In genomic region chr1:226737819-226738420, GRCh38 we compare ENCODE assay signal across 8 cellular contexts. TPM values are rescaled to one million over a fixed set of nuclear protein-coding genes. Genes with fewer than 3 reads are reported as not detected.
DNase-seq lines count a peak whose midpoint lies in the region; ATAC-seq, FAIRE-seq and TF ChIP-seq lines count a peak whose summit lies in the region.

No MANE protein-coding gene starts in this region.

- H3K9ac ChIP-seq in HUES64 (ENCODE audit: low read depth, low read length), result peak overlapping the region; percentile 67

- H3K27ac ChIP-seq in A549 (peak overlapping the region; percentile 80 to 91), HUES64 (ENCODE audit: low read depth, low read length) (no peak overlapping the region), WERI-Rb-1 (no peak overlapping the region)

- H3K27me3 ChIP-seq in HUES64 (ENCODE audit: insufficient read depth, low read length) (peaks cover 60% of the 10 kb centered on the region), WERI-Rb-1 (ENCODE audit: insufficient read depth, low read depth, severe bottlenecking) (no peaks in the 10 kb centered on the region)

- H3K4me2 ChIP-seq in A549, result peak overlapping the region; percentile 99

- peak overlapping the region; percentile 58 for H3K4me3 ChIP-seq in A549
- peak overlapping the region; percentile 80 for H3K4me3 ChIP-seq in HUES64 (ENCODE audit: low read length)
- peak overlapping the region; percentile 58 for H3K4me3 ChIP-seq in WERI-Rb-1 (ENCODE audit: low read depth, low read length)
- H3K4me3 ChIP-seq in choroid plexus epithelial cell (ENCODE audit: low read depth, low read length), result peak overlapping the region; percentile 72

- no peak for TF ChIP-seq EP300 in A549 (IDR thresholded peaks at IDR 0.05)

- TF ChIP-seq CTCF in A549 (IDR thresholded peaks at IDR 0.05) (no peak), WERI-Rb-1 (IDR thresholded peaks at IDR 0.05; ENCODE audit: low read depth, low read length) (no peak), choroid plexus epithelial cell (conservative IDR thresholded peaks at IDR 0.05; ENCODE audit: low read depth, low read length) (no peak)

- no peak for TF ChIP-seq RAD21 in A549 (conservative IDR thresholded peaks at IDR 0.05 in 1 of 2, IDR thresholded peaks at IDR 0.05 in 1 of 2)

- peak; percentile 75 to 83 for ATAC-seq in A549
- peak; percentile 21 for ATAC-seq in GM18502 (IDR thresholded peaks at IDR 0.05; ENCODE audit: poor library complexity, unreplicated experiment)
- ATAC-seq in HG03460 (IDR thresholded peaks at IDR 0.05; ENCODE audit: unreplicated experiment), result no peak

- TF ChIP-seq POLR2A in A549 (IDR thresholded peaks at IDR 0.05; ENCODE audit: low read length), result no peak

- CTCF ChIA-PET in A549 (lab: Yijun Ruan, JAX), result interaction anchor here (0.9 to 1.5 kb wide), 4 partner anchors 12 to 91 kb away, joined by 3 to 6 read pairs (median 4); no protein-coding TSS in a partner anchor

- H3K4me1 ChIP-seq in A549 (0 out of 3 replicates have a peak, but pooled peaks cover 5% of the 10 kb centered on the region), HUES64 (ENCODE audit: insufficient read depth, low read length) (peaks cover 18% of the 10 kb centered on the region)

- WGBS in A549 (ENCODE audit: missing lambda C conversion rate), result 49% methylated on average over 18 of the region's 49 CpGs
- WGBS in HUES64, result under 1% methylated on average over 49 of the region's 49 CpGs

- H3K36me3 ChIP-seq in HUES64 (ENCODE audit: insufficient read depth, low read length) (no peaks in the 10 kb centered on the region), WERI-Rb-1 (no peaks in the 10 kb centered on the region)

- H3K9me3 ChIP-seq in A549, result no peaks in the 10 kb centered on the region; the same call in 2 of the 3 replicates
- peaks cover 3% of the 10 kb centered on the region; the same call in 1 of the 2 replicates for H3K9me3 ChIP-seq in HUES64 (ENCODE audit: insufficient read depth, low read depth, low read length)
- no peaks in the 10 kb centered on the region for H3K9me3 ChIP-seq in WERI-Rb-1 (ENCODE audit: severe bottlenecking)

- FAIRE-seq in A549 (lab: Jason Lieb, UNC), result no peak

- DNase-seq in A549 (ENCODE audit: low read depth in 1 of 2, low spot score in 1 of 2) (peak in 1 of 2 experiments; percentile 27), WERI-Rb-1 (peak; percentile 16), choroid plexus epithelial cell (ENCODE audit: low read depth) (peak; percentile 32), left kidney (ENCODE audit: low read depth, low spot score) (peak; percentile 67)
- DNase-seq in stimulated activated CD4-positive, alpha-beta T cell treated with anti-CD3 and anti-CD28 coated beads, TNF-alpha, amount 100 ng/mL, for 1 hour (ENCODE audit: low read depth in 3 of 3, low spot score in 1 of 3), result peak in 2 of 3 donors; percentile 28 to 39

- POLR2A ChIA-PET in A549 (lab: Yijun Ruan, JAX), result no interaction called here

TF ChIP-seq in A549, 52 proteins besides CTCF, POLR2A, EP300 and RAD21:
- peak; percentile 81; the same call in 1 of the 2 replicates for TF ChIP-seq MAX (IDR thresholded peaks at IDR 0.05)
- no peak for TF ChIP-seq MYC (IDR thresholded peaks at IDR 0.05; ENCODE audit: borderline replicate concordance, low read length)
TF ChIP-seq in A549: peak in this region for 1.

RNA-seq across cellular contexts. Expression of gene ITPKB, which starts 1.2 kb away (rescaled TPM):
- polyA plus RNA-seq in A549 (2011; rRNA removed), result 1.7 and 2.1 TPM in 2 replicates
- 0.74 and 1.1 TPM in 2 replicates for polyA plus RNA-seq in A549 (2012; cell fraction: cytosol; rRNA removed)
- 1.7 and 1.9 TPM in 2 replicates for polyA plus RNA-seq in A549 (2012; cell fraction: nucleus; rRNA removed)
- 1.8 to 2.8 TPM (median 2.6 TPM) in 3 replicates for polyA plus RNA-seq in A549 (2017; fragmentation: RNase III; extraction: RNeasy Plus Mini Kit Qiagen cat#74134 plus additional on column Dnase treatment)
- 4.9 and 5.6 TPM in 2 replicates for polyA minus RNA-seq in A549 (2011; rRNA and poly(A)+ RNA removed)
- polyA plus RNA-seq in HUES64 (2013, experiment 1 of 2), result 7.0 TPM
- polyA plus RNA-seq in HUES64 (2013, experiment 2 of 2), result 8.5 TPM

Comparison
In these comparisons a context has a peak if more than half of its experiments do, and no peak if none do; other contexts are left out.
1. H3K27ac ChIP-seq: peak in A549 (2 of 2); none in HUES64 (single experiment) and WERI-Rb-1 (single experiment).
2. Peak in every context shown above with its lines, with median percentiles within 50 percentile points of each other: H3K4me3 ChIP-seq.